In the genomic region with DNA sequence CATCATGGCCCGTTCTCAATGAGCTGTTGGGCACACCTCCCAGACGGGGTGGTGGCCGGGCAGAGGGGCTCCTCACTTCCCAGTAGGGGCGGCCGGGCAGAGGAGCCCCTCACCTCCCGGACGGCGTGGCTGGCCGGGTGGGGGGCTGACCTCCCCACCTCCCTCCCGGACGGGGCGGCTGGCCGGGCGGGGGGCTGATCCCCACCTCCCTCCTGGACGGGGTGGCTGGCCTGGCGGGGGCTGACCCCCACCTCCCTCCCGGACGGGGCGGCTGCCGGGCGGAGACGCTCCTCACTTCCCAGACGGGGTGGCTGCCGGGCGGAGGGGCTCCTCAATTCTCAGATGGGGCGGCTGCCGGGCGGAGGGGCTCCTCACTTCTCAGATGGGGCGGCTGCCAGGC, we compare ENCODE assay signal across 1 cellular context. TPM values are rescaled to one million over a fixed set of nuclear protein-coding genes. Genes with fewer than 3 reads are reported as not detected.
"Had no signal": no experiment of that assay in that cellular context is flagged by ENCODE, and none has a peak within 500 bp of the region (broad histone marks: within the 10 kb centered on the region; RNA-seq: fewer than 3 reads in every experiment).

No MANE protein-coding gene starts in this region.

RNA-seq across cellular contexts. Expression of gene RBPMS2, which starts 23.5 kb away (rescaled TPM):
- total RNA-seq: temporal lobe had no signal
